In the genomic region with DNA sequence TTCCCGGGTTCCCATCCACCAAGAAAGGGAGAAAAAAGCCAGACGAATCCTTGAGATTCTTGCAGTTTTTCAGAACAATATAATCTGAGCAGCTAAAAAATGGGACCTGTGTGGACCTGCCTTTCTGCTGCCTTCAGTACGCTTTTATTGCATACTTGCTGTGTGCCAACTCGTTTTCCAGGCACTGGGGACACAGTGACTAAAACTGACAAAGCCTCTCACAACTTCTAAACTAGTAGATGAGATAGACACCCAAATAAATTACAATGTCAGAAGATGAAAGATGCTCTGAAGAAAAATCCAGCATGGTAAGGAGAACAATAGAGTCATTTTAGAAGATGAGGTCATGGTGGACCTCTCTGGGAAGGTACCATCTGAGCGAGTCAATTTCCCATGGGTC, we compare ENCODE assay signal across 1 cellular context.
TF ChIP-seq lines count a peak whose summit lies in the region.

No MANE protein-coding gene starts in this region.

TF ChIP-seq in HEK293T, 16 proteins besides CTCF, POLR2A, EP300 and RAD21:
- TF ChIP-seq FOXA1 (IDR thresholded peaks at IDR 0.05), result no peak
- TF ChIP-seq ELF4 (IDR thresholded peaks at IDR 0.05), result no peak
- TF ChIP-seq PKNOX1 (IDR thresholded peaks at IDR 0.05), result no peak
